In genomic region chr10:119308089-119308488, GRCh38 we compare ENCODE assay signal across 26 cellular contexts.
A peak's percentile ranks its signal among the peaks of the same experiment; 100 is the strongest.
DNase-seq lines count a peak whose midpoint lies in the region; ATAC-seq, FAIRE-seq and TF ChIP-seq lines count a peak whose summit lies in the region.
"Had no signal": no experiment of that assay in that cellular context is flagged by ENCODE, and none has a peak within 500 bp of the region (broad histone marks: within the 10 kb centered on the region; RNA-seq: fewer than 3 reads in every experiment).

No MANE protein-coding gene starts in this region.

- WGBS in stomach, 5 donors: 86 to 96% (median 95%) methylated on average over 4 to 12 of the region's 12 CpGs
- WGBS in pancreas, 2 donors: 95 to 96% methylated on average over 12 of the region's 12 CpGs

- H3K4me3 ChIP-seq in Panc1 (ENCODE audit: low read depth in 2 of 2, low read length in 2 of 2) (no peak overlapping the region), stomach (no peak overlapping the region), pancreas (no peak overlapping the region)
- H3K4me3 ChIP-seq: body of pancreas, HAP-1, K562, left lung, MG63, ovary had no signal

- no peaks in the 10 kb centered on the region for H3K9me3 Mint-ChIP-seq in activated naive CD4-positive, alpha-beta T cell treated with anti-CD3 and anti-CD28 coated beads for 36 hours
- no peaks in the 10 kb centered on the region for H3K9me3 Mint-ChIP-seq in endothelial cell (ENCODE audit: unreplicated experiment)
- H3K9me3 Mint-ChIP-seq: activated T-helper 2 cell treated with anti-CD3 and anti-CD28 coated beads, Interferon-gamma antibody, Interleukin-2, Interleukin-4, amounts not matched to agents 10 μg/mL and 5 μg/mL and 100 μg/mL, durations not matched to agents 14 hours and 24 hours and 36 hours had no signal

- peaks cover 61% of the 10 kb centered on the region for H3K4me1 Mint-ChIP-seq in activated naive CD4-positive, alpha-beta T cell treated with anti-CD3 and anti-CD28 coated beads for 36 hours (ENCODE audit: low read depth)
- H3K4me1 Mint-ChIP-seq in endothelial cell (ENCODE audit: unreplicated experiment): peaks cover 65% of the 10 kb centered on the region

- TF ChIP-seq CTCF in Panc1 (IDR thresholded peaks at IDR 0.05): no peak
- TF ChIP-seq CTCF in endothelial cell (IDR thresholded peaks at IDR 0.05; ENCODE audit: unreplicated experiment): no peak
- no peak for TF ChIP-seq CTCF in stomach (IDR thresholded peaks at IDR 0.05)
- no peak for TF ChIP-seq CTCF in pancreas (IDR thresholded peaks at IDR 0.05)

- POLR2A ChIA-PET in Panc1 (lab: Charles Lee): no interaction called here

- H3K27ac ChIP-seq in Panc1 (ENCODE audit: low read length) (peak overlapping the region; percentile 74), stomach (peak overlapping the region in 3 of 5 donors; percentile 6 to 81 (median 13)), pancreas (no peak overlapping the region)
- H3K27ac ChIP-seq: body of pancreas, left lung, ovary had no signal

- no peak overlapping the region for H3K4me3 Mint-ChIP-seq in activated naive CD4-positive, alpha-beta T cell treated with anti-CD3 and anti-CD28 coated beads for 36 hours
- no peak overlapping the region for H3K4me3 Mint-ChIP-seq in endothelial cell (ENCODE audit: unreplicated experiment)
- H3K4me3 Mint-ChIP-seq: type B pancreatic cell had no signal

- no peak for FAIRE-seq in pancreas (lab: Jason Lieb, UNC)
- FAIRE-seq: K562, small intestine had no signal

- H3K27me3 ChIP-seq in Panc1 (ENCODE audit: control insufficient read depth, insufficient read depth, low read length) (no peaks in the 10 kb centered on the region), stomach (no peaks in the 10 kb centered on the region), pancreas (no peaks in the 10 kb centered on the region)
- H3K27me3 ChIP-seq: BE2C, body of pancreas, left lung, MG63, ovary had no signal

- no peaks in the 10 kb centered on the region for H3K36me3 ChIP-seq in Panc1 (ENCODE audit: control insufficient read depth, insufficient read depth, low read length)
- no peaks in the 10 kb centered on the region for H3K36me3 ChIP-seq in stomach
- H3K36me3 ChIP-seq in pancreas: no peaks in the 10 kb centered on the region
- H3K36me3 ChIP-seq: BE2C, HAP-1, left lung, MG63, ovary had no signal

- no peak for TF ChIP-seq POLR2A in stomach (IDR thresholded peaks at IDR 0.05)

- peaks cover 69% of the 10 kb centered on the region for H3K4me1 ChIP-seq in Panc1 (ENCODE audit: control insufficient read depth, insufficient read depth, low read length)
- peaks cover 8 to 75% (median 52%) of the 10 kb centered on the region in 4 donors for H3K4me1 ChIP-seq in stomach
- peaks cover 0 to 3% (median 2%) of the 10 kb centered on the region in 3 donors for H3K4me1 ChIP-seq in pancreas
- H3K4me1 ChIP-seq: BE2C, HAP-1 had no signal

- DNase-seq in activated naive CD4-positive, alpha-beta T cell treated with anti-CD3 and anti-CD28 coated beads for 36 hours: no peak
- DNase-seq in activated naive CD4-positive, alpha-beta T cell treated with anti-CD3 and anti-CD28 coated beads, Interleukin-2, amount 50 U/mL, for 16 hours: no peak
- DNase-seq in Panc1 (ENCODE audit: low read depth, low spot score): no peak
- DNase-seq in endothelial cell (ENCODE audit: low spot score): no peak
- DNase-seq in stomach: no peak
- DNase-seq in pancreas: no peak
- DNase-seq in DMS53 treated with DMSO at 0.1 percent for 48 hours (lab: John Stamatoyannopoulos, UW; ENCODE audit: unreplicated experiment): no peak
- DNase-seq in NCI-H526 treated with DMSO at 0.1 percent for 48 hours (lab: John Stamatoyannopoulos, UW): no peak
- DNase-seq: BE2C, body of pancreas, cerebellar nuclear complex, GDM1, left lung, MG63, NCI-H1417 treated with DMSO at 0.1 percent for 48 hours, NCI-H2081 treated with DMSO at 0.1 percent for 48 hours, NCI-H82, OCI-M1, ovary, retina, Right ventricle myocardium superior, small intestine had no signal

- BruUV-seq in Panc1 (replicated peaks; lab: Mats Ljungman, UMichigan): no TSS peak

- no peaks in the 10 kb centered on the region for H3K27me3 Mint-ChIP-seq in activated naive CD4-positive, alpha-beta T cell treated with anti-CD3 and anti-CD28 coated beads for 36 hours (ENCODE audit: low read depth)
- H3K27me3 Mint-ChIP-seq in endothelial cell (ENCODE audit: unreplicated experiment): peaks cover 14% of the 10 kb centered on the region
- H3K27me3 Mint-ChIP-seq: type B pancreatic cell had no signal

- CTCF ChIA-PET in activated naive CD4-positive, alpha-beta T cell treated with anti-CD3 and anti-CD28 coated beads for 36 hours (lab: Charles Lee): no interaction called here
- CTCF ChIA-PET in Panc1 (lab: Charles Lee): no interaction called here

- no peaks in the 10 kb centered on the region for H3K9me3 ChIP-seq in Panc1 (ENCODE audit: control insufficient read depth, insufficient read depth, low read depth, low read length)
- no peaks in the 10 kb centered on the region for H3K9me3 ChIP-seq in stomach
- no peaks in the 10 kb centered on the region for H3K9me3 ChIP-seq in pancreas
- H3K9me3 ChIP-seq: BE2C, body of pancreas, HAP-1, left lung, MG63, ovary had no signal

- intact Hi-C loops in activated naive CD4-positive, alpha-beta T cell treated with anti-CD3 and anti-CD28 coated beads for 36 hours (cut with micrococcal nuclease): loop anchor here (5.0 to 10.0 kb wide), 2 partner anchors 419 to 553 kb away; partner anchors contain the start of genes CACUL1 and INPP5F
- intact Hi-C loops in Panc1 (cut with micrococcal nuclease; ENCODE audit: unreplicated experiment): loop anchor here (10.0 kb wide), 1 partner anchor 107 kb away; no protein-coding TSS in a partner anchor
- intact Hi-C loops in stomach (cut with DNase I; ENCODE audit: low total_unique reads): no loop called here
- intact Hi-C loops in pancreas (cut with DNase I): no loop called here

- no peak for TF ChIP-seq EP300 in stomach (IDR thresholded peaks at IDR 0.05)

- ATAC-seq in Panc1: no peak
- ATAC-seq in pancreas: no peak
- ATAC-seq: body of pancreas, K562, left lung had no signal

- no peaks in the 10 kb centered on the region for H3K36me3 Mint-ChIP-seq in activated naive CD4-positive, alpha-beta T cell treated with anti-CD3 and anti-CD28 coated beads for 36 hours (ENCODE audit: low read depth)
- H3K36me3 Mint-ChIP-seq in endothelial cell (ENCODE audit: low read depth, unreplicated experiment): peaks cover 40% of the 10 kb centered on the region
- H3K36me3 Mint-ChIP-seq: type B pancreatic cell had no signal

- peak overlapping the region; percentile 17 for H3K27ac Mint-ChIP-seq in activated naive CD4-positive, alpha-beta T cell treated with anti-CD3 and anti-CD28 coated beads for 36 hours
- H3K27ac Mint-ChIP-seq in endothelial cell (ENCODE audit: unreplicated experiment): peak overlapping the region; percentile 18
- H3K27ac Mint-ChIP-seq: type B pancreatic cell had no signal

- in situ Hi-C loops in Panc1 (cut with HindIII; ENCODE audit: low pct_unique_long_range_greater_than_20kb, low sequenced_read_pairs): no loop called here

Comparison
In these comparisons a context has a peak if more than half of its experiments do, and no peak if none do; other contexts are left out.
1. H3K27ac ChIP-seq: peak in Panc1 (single experiment) and stomach (3 of 5); none in pancreas (0 of 4).
2. intact Hi-C loops: an anchor here in activated naive CD4-positive, alpha-beta T cell treated with anti-CD3 and anti-CD28 coated beads for 36 hours (5.0 to 10.0 kb wide) and Panc1 (10.0 kb wide); none called in stomach and pancreas.